In genomic region chr5:76836181-76836580, GRCh38 we compare ENCODE assay signal across 1 cellular context.
TF ChIP-seq lines count a peak whose summit lies in the region.

No MANE protein-coding gene starts in this region.

TF ChIP-seq in endothelial cell of umbilical vein, 7 proteins besides CTCF, POLR2A, EP300 and RAD21 (continued from another document):
- TF ChIP-seq MAX (IDR thresholded peaks at IDR 0.05; ENCODE audit: insufficient read depth, insufficient read length) (no peak), JUN (IDR thresholded peaks at IDR 0.05; ENCODE audit: borderline replicate concordance, insufficient read depth, insufficient read length, low read depth) (no peak)
